ENCODE assay signal across 11 cellular contexts in the genomic region with DNA sequence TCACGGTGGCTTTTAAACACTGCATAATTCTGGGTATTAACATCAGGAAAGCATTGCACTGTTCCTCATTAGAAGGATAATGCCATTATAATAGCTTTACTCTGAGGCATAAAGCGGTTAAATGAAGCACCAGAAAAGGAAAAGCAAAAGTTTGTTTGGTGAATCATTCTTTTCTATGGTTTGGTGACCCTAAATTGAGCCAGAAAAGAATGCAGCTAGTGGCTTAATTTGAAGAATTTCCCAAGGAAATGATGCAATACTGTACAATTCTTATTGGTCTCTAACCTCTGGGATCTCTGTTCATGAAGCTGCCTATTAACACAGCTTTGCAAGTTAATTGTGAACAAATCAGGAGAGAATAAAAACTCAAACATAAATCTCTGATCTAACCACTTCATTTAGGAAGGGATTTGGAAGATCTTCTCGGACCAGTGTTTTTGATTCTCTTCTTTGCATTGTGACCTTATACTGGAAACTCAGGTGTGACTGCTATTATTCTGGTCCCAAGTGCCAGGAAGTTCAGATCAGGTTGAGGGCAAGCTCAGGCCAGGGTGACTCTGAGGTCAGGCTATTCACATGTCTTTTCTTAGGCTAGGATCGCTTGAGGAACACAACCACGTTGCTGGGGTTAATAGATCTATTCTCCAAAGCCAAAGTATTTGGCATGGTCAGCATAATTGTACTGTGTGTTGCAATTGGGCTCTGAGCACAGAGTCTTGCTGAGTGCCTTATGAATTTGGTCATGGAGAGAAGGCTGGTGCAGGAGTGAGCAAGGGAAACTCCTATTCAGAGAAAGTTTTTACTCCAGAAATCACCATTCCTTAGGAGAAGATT. TPM values are rescaled to one million over a fixed set of nuclear protein-coding genes. Genes with fewer than 3 reads are reported as not detected.
DNase-seq lines count a peak whose midpoint lies in the region; ATAC-seq and TF ChIP-seq lines count a peak whose summit lies in the region.
"Had no signal": no experiment of that assay in that cellular context is flagged by ENCODE, and none has a peak within 500 bp of the region (broad histone marks: within the 10 kb centered on the region; RNA-seq: fewer than 3 reads in every experiment).

No MANE protein-coding gene starts in this region.

- no peak overlapping the region for H3K9ac ChIP-seq in parathyroid adenoma

- no TSS peak for BruUV-seq in OCI-LY7 (replicated peaks; lab: Mats Ljungman, UMichigan)

- no peaks in the 10 kb centered on the region for H4K20me1 ChIP-seq in OCI-LY7 (ENCODE audit: insufficient read depth, low read length)

- H3K9me3 ChIP-seq in OCI-LY7 (ENCODE audit: low read length) (no peaks in the 10 kb centered on the region), parathyroid adenoma (ENCODE audit: control insufficient read depth, low read length) (no peaks in the 10 kb centered on the region)

- DNase-seq in ELR (ENCODE audit: low read depth) = peak; percentile 95
- peak; percentile 45 for DNase-seq in OCI-LY7 (ENCODE audit: low spot score)
- no peak for DNase-seq in epithelial cell of prostate (ENCODE audit: low read depth, low spot score)
- no peak for DNase-seq in NCI-H524 (lab: John Stamatoyannopoulos, UW)
- no peak for DNase-seq in activated CD8-positive, alpha-beta memory T cell treated with anti-CD3 and anti-CD28 coated beads, Interleukin-2, amount 50 U/mL, for 48 hours
- no peak for DNase-seq in stimulated activated CD4-positive, alpha-beta T cell treated with anti-CD3 and anti-CD28 coated beads, Interleukin-4, amount 100 ng/mL, for 4 hours
- DNase-seq: anterior cingulate cortex, NCI-H446 had no signal

- no peaks in the 10 kb centered on the region for H3K36me3 ChIP-seq in OCI-LY7 (ENCODE audit: insufficient read depth, low read length)
- no peaks in the 10 kb centered on the region for H3K36me3 ChIP-seq in parathyroid adenoma (ENCODE audit: control insufficient read depth, insufficient read depth, low read length)

- no peak for ATAC-seq in HG03135 (IDR thresholded peaks at IDR 0.05; ENCODE audit: unreplicated experiment)

- peak overlapping the region; percentile 44 for H3K4me2 ChIP-seq in OCI-LY7 (ENCODE audit: low read length)
- peak overlapping the region; percentile 3 for H3K4me2 ChIP-seq in parathyroid adenoma (ENCODE audit: low read length)

- TF ChIP-seq CTCF in OCI-LY7 (conservative IDR thresholded peaks at IDR 0.05; ENCODE audit: low read length) (no peak), parathyroid adenoma (IDR thresholded peaks at IDR 0.05) (no peak)

- peak overlapping the region; percentile 13 for H3K27ac ChIP-seq in OCI-LY7 (ENCODE audit: low read depth, low read length, poor library complexity, severe bottlenecking)
- H3K27ac ChIP-seq in epithelial cell of prostate = peak overlapping the region; percentile 93
- H3K27ac ChIP-seq in parathyroid adenoma = no peak overlapping the region

- no peaks in the 10 kb centered on the region for H3K9me2 ChIP-seq in OCI-LY7 (ENCODE audit: insufficient read depth, low read length)

- H3K4me1 ChIP-seq in OCI-LY7 (ENCODE audit: insufficient read depth, low read length, poor library complexity, severe bottlenecking) (peaks cover 31% of the 10 kb centered on the region), parathyroid adenoma (no peaks in the 10 kb centered on the region)

- CTCF ChIA-PET in OCI-LY7 (lab: Charles Lee; ENCODE audit: unreplicated experiment) = no interaction called here

- POLR2A ChIA-PET in OCI-LY7 (lab: Charles Lee) = interaction anchor here (0.6 to 1.2 kb wide), 6 partner anchors 17 to 387 kb away, joined by 3 to 4 read pairs (median 3); no protein-coding TSS in a partner anchor

- H3K27me3 ChIP-seq in parathyroid adenoma (ENCODE audit: control insufficient read depth, insufficient read depth, low read length) = no peaks in the 10 kb centered on the region

- H3K79me2 ChIP-seq in OCI-LY7 (ENCODE audit: insufficient read depth, low read depth, low read length) (no peaks in the 10 kb centered on the region), parathyroid adenoma (no peaks in the 10 kb centered on the region)

- intact Hi-C loops in OCI-LY7 (cut with micrococcal nuclease; ENCODE audit: unreplicated experiment) = no loop called here

- H3K4me3 ChIP-seq in OCI-LY7 (ENCODE audit: low read depth, low read length, poor library complexity, severe bottlenecking) (peak overlapping the region; percentile 18), parathyroid adenoma (ENCODE audit: low read depth, low read length) (no peak overlapping the region)
- H3K4me3 ChIP-seq: skin epidermis had no signal

- H2AFZ ChIP-seq in OCI-LY7 (ENCODE audit: low read length) (peak overlapping the region; percentile 96), parathyroid adenoma (no peak overlapping the region)

RNA-seq across cellular contexts. Expression of gene DLG1, which starts 11.3 kb away (rescaled TPM):
- total RNA-seq in OCI-LY7 (2014; rRNA removed; shearing (Covaris generic)) = 48.9 and 78.7 TPM in 2 replicates
- total RNA-seq in OCI-LY7 (2022) = 95.1 and 95.6 TPM in 2 replicates

Comparison
In these comparisons a context has a peak if more than half of its experiments do, and no peak if none do; other contexts are left out.
1. DNase-seq: peak in ELR (single experiment) and OCI-LY7 (single experiment); none in epithelial cell of prostate (single experiment), NCI-H524 (0 of 2), activated CD8-positive, alpha-beta memory T cell treated with anti-CD3 and anti-CD28 coated beads, Interleukin-2, amount 50 U/mL, for 48 hours (single experiment) and stimulated activated CD4-positive, alpha-beta T cell treated with anti-CD3 and anti-CD28 coated beads, Interleukin-4, amount 100 ng/mL, for 4 hours (0 of 2).